ENCODE assay signal across 10 cellular contexts in genomic region chr5:142016576-142016975, GRCh38. TPM values are rescaled to one million over a fixed set of nuclear protein-coding genes. Genes with fewer than 3 reads are reported as not detected.
DNase-seq lines count a peak whose midpoint lies in the region; ATAC-seq and TF ChIP-seq lines count a peak whose summit lies in the region.
"Had no signal": no experiment of that assay in that cellular context is flagged by ENCODE, and none has a peak within 500 bp of the region (broad histone marks: within the 10 kb centered on the region; RNA-seq: fewer than 3 reads in every experiment).

No MANE protein-coding gene starts in this region.

- no peak for ATAC-seq in CD4-positive, alpha-beta T cell (ENCODE audit: poor library complexity)
- no peak for ATAC-seq in T-helper 17 cell

- peak overlapping the region; percentile 89 for H3K27ac Mint-ChIP-seq in CD4-positive, alpha-beta T cell
- H3K27ac Mint-ChIP-seq in T-helper 17 cell = peak overlapping the region; percentile 94

- no peaks in the 10 kb centered on the region for H3K27me3 ChIP-seq in CD4-positive, alpha-beta T cell (ENCODE audit: control insufficient read depth, insufficient read depth, low read length)
- H3K27me3 ChIP-seq: colonic mucosa had no signal

- no peak for TF ChIP-seq CTCF in CD4-positive, alpha-beta T cell (IDR thresholded peaks at IDR 0.05)
- no peak for TF ChIP-seq CTCF in HEK293 (tag by site-specific recombination; IDR thresholded peaks at IDR 0.05)

- peak in 1 of 10 experiments; percentile 16 for DNase-seq in CD4-positive, alpha-beta T cell
- DNase-seq in T-helper 17 cell = no peak
- no peak for DNase-seq in epithelial cell of prostate (ENCODE audit: low read depth, low spot score)
- DNase-seq in NCI-H510A (lab: John Stamatoyannopoulos, UW) = no peak
- no peak for DNase-seq in NCI-H128 (lab: John Stamatoyannopoulos, UW; ENCODE audit: unreplicated experiment)
- no peak for DNase-seq in Ammon's horn (ENCODE audit: low spot score)
- DNase-seq in OCI-M2 (lab: John Stamatoyannopoulos, UW; ENCODE audit: unreplicated experiment) = no peak

- H3K9me3 Mint-ChIP-seq in CD4-positive, alpha-beta T cell = peaks cover 3% of the 10 kb centered on the region

- peaks cover 0 to 3% of the 10 kb centered on the region in 2 experiments; a peak in 1 of 3 replicates for H3K36me3 ChIP-seq in HEK293 (ENCODE audit: control insufficient read depth in 2 of 2, insufficient read depth in 1 of 2, low read length in 2 of 2)
- H3K36me3 ChIP-seq: colonic mucosa had no signal

- peaks cover 73% of the 10 kb centered on the region for H3K4me1 Mint-ChIP-seq in CD4-positive, alpha-beta T cell (ENCODE audit: low read depth)
- peaks cover 45% of the 10 kb centered on the region for H3K4me1 Mint-ChIP-seq in T-helper 17 cell

- POLR2A ChIA-PET in CD4-positive, alpha-beta T cell (lab: Charles Lee) = interaction anchor here (0.6 to 3.3 kb wide), 7 partner anchors 9 to 93 kb away, joined by 3 to 53 read pairs (median 6); partner anchors contain the start of gene NDFIP1
- POLR2A ChIA-PET in HEK293 (lab: Yijun Ruan, JAX) = no interaction called here

- no peaks in the 10 kb centered on the region for H3K27me3 Mint-ChIP-seq in CD4-positive, alpha-beta T cell
- H3K27me3 Mint-ChIP-seq in T-helper 17 cell = no peaks in the 10 kb centered on the region

- H3K36me3 Mint-ChIP-seq in CD4-positive, alpha-beta T cell (ENCODE audit: low read depth) = no peaks in the 10 kb centered on the region
- no peaks in the 10 kb centered on the region for H3K36me3 Mint-ChIP-seq in T-helper 17 cell (ENCODE audit: low read depth)

- CTCF ChIA-PET in CD4-positive, alpha-beta T cell (lab: Charles Lee) = interaction anchor here (0.8 to 3.1 kb wide), 13 partner anchors 8 to 138 kb away, joined by 3 to 15 read pairs (median 3); partner anchors contain the start of gene RNF14
- CTCF ChIA-PET in HEK293 (lab: Yijun Ruan, JAX) = interaction anchor here (1.0 to 5.8 kb wide), 9 partner anchors 16 to 324 kb away, joined by 3 to 43 read pairs (median 4); no protein-coding TSS in a partner anchor

- H3K4me3 Mint-ChIP-seq in CD4-positive, alpha-beta T cell = peak overlapping the region; percentile 30
- H3K4me3 Mint-ChIP-seq in T-helper 17 cell = peak overlapping the region; percentile 81

- no peak overlapping the region for H3K4me3 ChIP-seq in HEK293 (ENCODE audit: low read depth, low read length)
- H3K4me3 ChIP-seq: colonic mucosa had no signal

- intact Hi-C loops in CD4-positive, alpha-beta T cell (cut with DNase I, micrococcal nuclease) = loop anchor here (1.0 to 10.0 kb wide), 3 partner anchors 9 to 338 kb away; no protein-coding TSS in a partner anchor

- H3K4me1 ChIP-seq in HEK293 (ENCODE audit: control insufficient read depth, insufficient read depth, low read length) = no peaks in the 10 kb centered on the region
- H3K4me1 ChIP-seq: colonic mucosa had no signal

- no peaks in the 10 kb centered on the region for H3K9me3 ChIP-seq in CD4-positive, alpha-beta T cell (ENCODE audit: control insufficient read depth, low read length)
- H3K9me3 ChIP-seq in HEK293 (ENCODE audit: control insufficient read depth, insufficient read depth, low read depth, low read length) (no peaks in the 10 kb centered on the region), T-helper 17 cell (ENCODE audit: control insufficient read depth, low read length, poor library complexity, severe bottlenecking) (no peaks in the 10 kb centered on the region)
- H3K9me3 ChIP-seq: colonic mucosa had no signal

- peak overlapping the region; percentile 72 for H3K27ac ChIP-seq in CD4-positive, alpha-beta T cell (ENCODE audit: low read depth, low read length)
- H3K27ac ChIP-seq in HEK293 (ENCODE audit: extremely low read depth, low read depth, low read length) (no peak overlapping the region), epithelial cell of prostate (peak overlapping the region; percentile 60)
- H3K27ac ChIP-seq: C4-2B had no signal

TF ChIP-seq in HEK293, 187 proteins besides CTCF, POLR2A, EP300 and RAD21:
- TF ChIP-seq ZNF610 (tag by site-specific recombination; IDR thresholded peaks at IDR 0.05; ENCODE audit: borderline replicate concordance) = no peak
- TF ChIP-seq SCRT2 (tag by site-specific recombination; IDR thresholded peaks at IDR 0.05) = peak; percentile 51
- TF ChIP-seq ZNF658 (tag by site-specific recombination; IDR thresholded peaks at IDR 0.05) = no peak

RNA-seq across cellular contexts. Expression of gene GNPDA1, which starts 3.7 kb away (rescaled TPM):
- 1 to 10 TPM; 5.8 to 6.6 TPM for total RNA-seq in CD4-positive, alpha-beta T cell
- total RNA-seq in T-helper 17 cell = 10 to 100 TPM in 1 of 2 donors, 1 to 10 TPM in 1; 9.5 to 13.2 TPM

RNA-seq across cellular contexts. Expression of gene RNF14, which starts 47.7 kb away (rescaled TPM):
- total RNA-seq in CD4-positive, alpha-beta T cell = 10 to 100 TPM in 1 of 2 experiments, 1 to 10 TPM in 1; 8.9 to 10.7 TPM
- total RNA-seq in T-helper 17 cell = 10 to 100 TPM; 16.5 to 18.7 TPM

RNA-seq across cellular contexts. Expression of gene PCDH12, which starts 58.6 kb away (rescaled TPM):
- total RNA-seq in CD4-positive, alpha-beta T cell = not detected
- total RNA-seq in T-helper 17 cell = under 1 TPM; 0.05 to 0.15 TPM
